ENCODE assay signal across 1 cellular context in genomic region chr20:50242863-50243609, GRCh38.
TF ChIP-seq lines count a peak whose summit lies in the region.

No MANE protein-coding gene starts in this region.

TF ChIP-seq in HepG2, 621 proteins besides CTCF, POLR2A, EP300 and RAD21 (continued from another document and continues in another):
- TF ChIP-seq NR0B2 (CRISPR knock-in tag; IDR thresholded peaks at IDR 0.05): no peak; the same call in 1 of the 2 replicates
- peak; percentile 51 for TF ChIP-seq KLF6 (CRISPR knock-in tag; IDR thresholded peaks at IDR 0.05)
- TF ChIP-seq JUNB (CRISPR knock-in tag; IDR thresholded peaks at IDR 0.05; ENCODE audit: borderline replicate concordance): no peak
- TF ChIP-seq ZNF761 (CRISPR knock-in tag; conservative IDR thresholded peaks at IDR 0.05): peak; percentile 94
- peak; percentile 80 for TF ChIP-seq ZBTB34 (CRISPR knock-in tag; IDR thresholded peaks at IDR 0.05)
- peak; percentile 51 for TF ChIP-seq GATAD1 (CRISPR knock-in tag; IDR thresholded peaks at IDR 0.05)
- TF ChIP-seq TCF12 (IDR thresholded peaks at IDR 0.05): no peak
- TF ChIP-seq TCF12 (CRISPR knock-in tag; IDR thresholded peaks at IDR 0.05): peak; percentile 95
- TF ChIP-seq EZH2 (conservative IDR thresholded peaks at IDR 0.05; ENCODE audit: low read depth, low read length): no peak
- TF ChIP-seq ERF (CRISPR knock-in tag; IDR thresholded peaks at IDR 0.05): peak; percentile 93
- TF ChIP-seq ZNF839 (CRISPR knock-in tag; IDR thresholded peaks at IDR 0.05; ENCODE audit: borderline replicate concordance): no peak
- TF ChIP-seq ZBTB39 (CRISPR knock-in tag; IDR thresholded peaks at IDR 0.05): no peak
- no peak for TF ChIP-seq ZBTB44 (CRISPR knock-in tag; IDR thresholded peaks at IDR 0.05)
- peak; percentile 86; the same call in 1 of the 2 replicates for TF ChIP-seq ZNF160 (CRISPR knock-in tag; IDR thresholded peaks at IDR 0.05)
- TF ChIP-seq ZNF512 (CRISPR knock-in tag; IDR thresholded peaks at IDR 0.05): 0 out of 2 replicates have a peak, but pooled peaks have one; percentile 19
- peak; percentile 93 for TF ChIP-seq KDM6A (CRISPR knock-in tag; IDR thresholded peaks at IDR 0.05; ENCODE audit: low read depth)
- peak; percentile 85 for TF ChIP-seq ZNF652 (CRISPR knock-in tag; IDR thresholded peaks at IDR 0.05; ENCODE audit: borderline replicate concordance, low read depth)
- TF ChIP-seq NCOA5 (CRISPR knock-in tag; IDR thresholded peaks at IDR 0.05): no peak
- peak; percentile 51; the same call in 1 of the 2 replicates for TF ChIP-seq ZNF558 (CRISPR knock-in tag; IDR thresholded peaks at IDR 0.05; ENCODE audit: borderline replicate concordance)
- peak; percentile 89 for TF ChIP-seq E2F1 (CRISPR knock-in tag; IDR thresholded peaks at IDR 0.05)
- peak; percentile 85 for TF ChIP-seq RARA (CRISPR knock-in tag; IDR thresholded peaks at IDR 0.05)
- peak; percentile 98 for TF ChIP-seq NRL (CRISPR knock-in tag; IDR thresholded peaks at IDR 0.05; ENCODE audit: borderline replicate concordance)
- TF ChIP-seq KLF9 (CRISPR knock-in tag; IDR thresholded peaks at IDR 0.05; ENCODE audit: low read depth): peak; percentile 96
- no peak for TF ChIP-seq ZNF775 (CRISPR knock-in tag; IDR thresholded peaks at IDR 0.05; ENCODE audit: borderline replicate concordance)
- no peak for TF ChIP-seq KDM5A (IDR thresholded peaks at IDR 0.05; ENCODE audit: borderline replicate concordance, low read length)
- TF ChIP-seq YY1 (IDR thresholded peaks at IDR 0.05; ENCODE audit: insufficient read depth, insufficient replicate concordance, low read depth, low read length): peak; percentile 81
- TF ChIP-seq LBX2 (CRISPR knock-in tag; IDR thresholded peaks at IDR 0.05; ENCODE audit: borderline replicate concordance): peak; percentile 81; the same call in 1 of the 2 replicates
- TF ChIP-seq SRF (IDR thresholded peaks at IDR 0.05; ENCODE audit: low read depth, low read length): no peak
- no peak for TF ChIP-seq ZNF780A (CRISPR knock-in tag; IDR thresholded peaks at IDR 0.05)
- TF ChIP-seq SSRP1 (CRISPR knock-in tag; IDR thresholded peaks at IDR 0.05): peak; percentile 88
- 0 out of 2 replicates have a peak, but pooled peaks have one; percentile 28 for TF ChIP-seq ZNF329 (CRISPR knock-in tag; IDR thresholded peaks at IDR 0.05; ENCODE audit: low read depth)
- no peak for TF ChIP-seq TCF7L2 (IDR thresholded peaks at IDR 0.05; ENCODE audit: low read depth, low read length)
- TF ChIP-seq MED1 (CRISPR knock-in tag; IDR thresholded peaks at IDR 0.05): peak; percentile 93
- TF ChIP-seq ZNF672 (CRISPR knock-in tag; IDR thresholded peaks at IDR 0.05): no peak
- TF ChIP-seq MAX (IDR thresholded peaks at IDR 0.05): peak; percentile 95
- peak; percentile 69 for TF ChIP-seq ZNF263 (CRISPR knock-in tag; IDR thresholded peaks at IDR 0.05)
- TF ChIP-seq CERS6 (CRISPR knock-in tag; IDR thresholded peaks at IDR 0.05): no peak
- no peak for TF ChIP-seq ZNF17 (CRISPR knock-in tag; IDR thresholded peaks at IDR 0.05)
- no peak; the same call in 1 of the 2 replicates for TF ChIP-seq ZSCAN9 (CRISPR knock-in tag; IDR thresholded peaks at IDR 0.05; ENCODE audit: borderline replicate concordance)
- TF ChIP-seq RBFOX2 (IDR thresholded peaks at IDR 0.05; ENCODE audit: low read depth, low read length): peak; percentile 80
- no peak for TF ChIP-seq MAFG (CRISPR knock-in tag; IDR thresholded peaks at IDR 0.05)
- TF ChIP-seq HOXA5 (CRISPR knock-in tag; IDR thresholded peaks at IDR 0.05): peak; percentile 85
- TF ChIP-seq KLF16 (CRISPR knock-in tag; IDR thresholded peaks at IDR 0.05): peak in 1 of 2 experiments; percentile 94; a peak in 2 of 4 replicates
- peak; percentile 55; the same call in 1 of the 2 replicates for TF ChIP-seq GMEB2 (CRISPR knock-in tag; IDR thresholded peaks at IDR 0.05; ENCODE audit: low read depth)
- 0 out of 2 replicates have a peak, but pooled peaks have one; percentile 74 for TF ChIP-seq ZNF800 (CRISPR knock-in tag; IDR thresholded peaks at IDR 0.05)
- no peak for TF ChIP-seq GLMP (CRISPR knock-in tag; IDR thresholded peaks at IDR 0.05; ENCODE audit: borderline replicate concordance)
- peak; percentile 93 for TF ChIP-seq ZNF552 (CRISPR knock-in tag; IDR thresholded peaks at IDR 0.05; ENCODE audit: borderline replicate concordance)
- TF ChIP-seq ZNF7 (CRISPR knock-in tag; IDR thresholded peaks at IDR 0.05): no peak
- TF ChIP-seq ZNF3 (CRISPR knock-in tag; IDR thresholded peaks at IDR 0.05): peak; percentile 53; the same call in 1 of the 2 replicates
- no peak for TF ChIP-seq ZNF282 (IDR thresholded peaks at IDR 0.05; ENCODE audit: partially characterized antibody)
- TF ChIP-seq PBX2 (CRISPR knock-in tag; IDR thresholded peaks at IDR 0.05): no peak
- TF ChIP-seq MYC (CRISPR knock-in tag; IDR thresholded peaks at IDR 0.05; ENCODE audit: borderline replicate concordance): peak; percentile 96
- no peak for TF ChIP-seq ZNF569 (CRISPR knock-in tag; IDR thresholded peaks at IDR 0.05; ENCODE audit: borderline replicate concordance)
